ENCODE assay signal across 22 cellular contexts in the genomic region with DNA sequence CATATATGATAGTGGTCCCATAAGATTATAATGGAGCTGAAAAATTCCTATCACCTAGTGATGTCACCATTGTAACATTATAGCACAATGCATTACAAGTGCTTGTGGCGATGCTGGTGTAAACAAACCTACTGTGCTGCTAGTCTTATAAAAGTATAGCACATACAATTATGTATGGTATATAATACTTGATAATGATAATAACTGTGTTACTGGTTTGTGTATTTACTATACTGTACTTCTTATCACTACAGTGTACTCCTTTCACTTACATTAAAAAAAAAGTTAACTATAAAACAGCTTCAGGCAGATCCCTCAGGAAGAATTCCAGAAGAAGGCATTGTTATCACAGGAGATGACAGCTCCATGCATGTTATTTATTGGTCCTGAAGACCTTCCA.
DNase-seq lines count a peak whose midpoint lies in the region; ATAC-seq, FAIRE-seq and TF ChIP-seq lines count a peak whose summit lies in the region.
"Had no signal": no experiment of that assay in that cellular context is flagged by ENCODE, and none has a peak within 500 bp of the region (broad histone marks: within the 10 kb centered on the region; RNA-seq: fewer than 3 reads in every experiment).

No MANE protein-coding gene starts in this region.

- TF ChIP-seq POLR2A in GM12878 (IDR thresholded peaks at IDR 0.05; ENCODE audit: low read depth, low read length) = no peak

- intact Hi-C loops in GM12878 (cut with micrococcal nuclease; ENCODE audit: unreplicated experiment) = no loop called here

- CTCF ChIA-PET in HEK293T (lab: Yijun Ruan, JAX) = no interaction called here
- CTCF ChIA-PET in GM12878 (lab: Yijun Ruan, JAX) = interaction anchor here (0.5 to 1.9 kb wide), 4 partner anchors 14 to 124 kb away, joined by 3 to 4 read pairs (median 4); no protein-coding TSS in a partner anchor

- H2AFZ ChIP-seq in GM12878 (ENCODE audit: control insufficient read depth, low read depth, low read length) = no peak overlapping the region

- RAD21 ChIA-PET in GM12878 (lab: Charles Lee; ENCODE audit: unreplicated experiment) = interaction anchor here (0.9 kb wide), 1 partner anchor 11 kb away, joined by 3 read pairs; no protein-coding TSS in a partner anchor

- DNase-seq in HEK293T (ENCODE audit: extremely low spot score) (no peak), SK-N-DZ (ENCODE audit: low spot score) (peak; percentile 9), GM12878 (ENCODE audit: low read depth, low spot score) (no peak), RPMI8226 (no peak), OCI-M1 (lab: John Stamatoyannopoulos, UW) (no peak)
- DNase-seq: AML-193; Caco-2; Calu3; CD4-positive, alpha-beta T cell; CD8-positive, alpha-beta T cell; DMS79; DND-41; EL; GDM1 had no signal

- no peaks in the 10 kb centered on the region for H4K20me1 ChIP-seq in GM12878 (ENCODE audit: control insufficient read depth, insufficient read depth)
- H4K20me1 ChIP-seq: BLaER1 treated with 17β-estradiol and CSF1 and Interleukin-3, amounts not matched to agents 10 nM and 100 nM had no signal

- no peak overlapping the region for H3K4me3 ChIP-seq in GM12878
- H3K4me3 ChIP-seq: A549; BLaER1 treated with 17β-estradiol and CSF1 and Interleukin-3, amounts not matched to agents 10 nM and 100 nM had no signal

- no peak overlapping the region for H3K27ac ChIP-seq in GM12878 (ENCODE audit: control insufficient read depth, insufficient read depth)
- H3K27ac ChIP-seq: 22Rv1; A549; BLaER1 treated with 17β-estradiol and CSF1 and Interleukin-3, amounts not matched to agents 10 nM and 100 nM; C4-2B had no signal

- H3K4me2 ChIP-seq in GM12878 (ENCODE audit: control insufficient read depth, insufficient read depth) = no peak overlapping the region
- H3K4me2 ChIP-seq: A549; BLaER1 treated with 17β-estradiol and CSF1 and Interleukin-3, amounts not matched to agents 10 nM and 100 nM had no signal

- no peak for TF ChIP-seq EP300 in GM12878 (IDR thresholded peaks at IDR 0.05; ENCODE audit: borderline replicate concordance in 1 of 2, control insufficient read depth in 1 of 2, low read depth in 2 of 2, low read length in 2 of 2)

- SMC1A ChIA-PET in GM12878 (lab: Charles Lee; ENCODE audit: uncharacterized antibody, unreplicated experiment) = interaction anchor here (1.1 to 1.5 kb wide), 3 partner anchors 9 to 42 kb away, joined by 3 to 6 read pairs (median 5); no protein-coding TSS in a partner anchor

- no peaks in the 10 kb centered on the region for H3K79me2 ChIP-seq in GM12878 (ENCODE audit: control insufficient read depth, insufficient read depth, low read length)

- TF ChIP-seq CTCF in GM12878 (IDR thresholded peaks at IDR 0.05 in 2 of 3, conservative IDR thresholded peaks at IDR 0.05 in 1 of 3; ENCODE audit: control insufficient read depth in 2 of 3, extremely low read depth in 1 of 3, insufficient read depth in 1 of 3, low read depth in 3 of 3, low read length in 3 of 3) = no peak

- POLR2A ChIA-PET in HEK293T (lab: Yijun Ruan, JAX) = no interaction called here
- POLR2A ChIA-PET in GM12878 (lab: Charles Lee) = no interaction called here

- no peak for TF ChIP-seq RAD21 in GM12878 (IDR thresholded peaks at IDR 0.05; ENCODE audit: insufficient read depth, low read depth, low read length)

- WGBS in GM12878 (ENCODE audit: insufficient coverage, insufficient replicate concordance, low lambda C conversion rate, missing lambda C conversion rate) = 100% methylated on average over 1 of the region's 1 CpG

- FAIRE-seq in GM12878 (lab: Jason Lieb, UNC) = no peak
- FAIRE-seq: A549, D721Med, GM12891, GM19239 had no signal

- BruUV-seq in GM12878 (replicated peaks; lab: Mats Ljungman, UMichigan) = no TSS peak

- H3K27me3 ChIP-seq in GM12878 (replicated peaks in 1 of 2; ENCODE audit: control insufficient read depth in 2 of 2, insufficient read depth in 2 of 2, low read length in 1 of 2) = no peaks in the 10 kb centered on the region
- H3K27me3 ChIP-seq: BLaER1 treated with 17β-estradiol and CSF1 and Interleukin-3, amounts not matched to agents 10 nM and 100 nM had no signal

- no peak for ATAC-seq in GM12878
- no peak for ATAC-seq in HG03045 (IDR thresholded peaks at IDR 0.05; ENCODE audit: unreplicated experiment)
- ATAC-seq: A549; CD8-positive, alpha-beta T cell had no signal

- in situ Hi-C loops in GM12878 (cut with MboI) = no loop called here

- H3K4me1 ChIP-seq in GM12878 (ENCODE audit: control insufficient read depth, insufficient read depth, low read length) = no peaks in the 10 kb centered on the region
- H3K4me1 ChIP-seq: A549; BLaER1 treated with 17β-estradiol and CSF1 and Interleukin-3, amounts not matched to agents 10 nM and 100 nM; Caco-2 had no signal

- H3K9ac ChIP-seq in GM12878 (ENCODE audit: control insufficient read depth, insufficient read depth, low read length) = no peak overlapping the region
- H3K9ac ChIP-seq: BLaER1 treated with 17β-estradiol and CSF1 and Interleukin-3, amounts not matched to agents 10 nM and 100 nM had no signal

- H3K9me3 ChIP-seq in GM12878 (replicated peaks; ENCODE audit: control insufficient read depth, insufficient read depth, low read length) = no peaks in the 10 kb centered on the region; the same call in 1 of the 3 replicates

- no peaks in the 10 kb centered on the region; a peak in 1 of 4 replicates for H3K36me3 ChIP-seq in GM12878 (ENCODE audit: control insufficient read depth in 2 of 2, insufficient read depth in 2 of 2, low read length in 1 of 2)

TF ChIP-seq in HEK293T, 16 proteins besides CTCF, POLR2A, EP300 and RAD21:
- TF ChIP-seq L3MBTL2 (conservative IDR thresholded peaks at IDR 0.05) = no peak
- TF ChIP-seq, protein P1, sequence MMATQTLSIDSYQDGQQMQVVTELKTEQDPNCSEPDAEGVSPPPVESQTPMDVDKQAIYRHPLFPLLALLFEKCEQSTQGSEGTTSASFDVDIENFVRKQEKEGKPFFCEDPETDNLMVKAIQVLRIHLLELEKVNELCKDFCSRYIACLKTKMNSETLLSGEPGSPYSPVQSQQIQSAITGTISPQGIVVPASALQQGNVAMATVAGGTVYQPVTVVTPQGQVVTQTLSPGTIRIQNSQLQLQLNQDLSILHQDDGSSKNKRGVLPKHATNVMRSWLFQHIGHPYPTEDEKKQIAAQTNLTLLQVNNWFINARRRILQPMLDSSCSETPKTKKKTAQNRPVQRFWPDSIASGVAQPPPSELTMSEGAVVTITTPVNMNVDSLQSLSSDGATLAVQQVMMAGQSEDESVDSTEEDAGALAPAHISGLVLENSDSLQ (IDR thresholded peaks at IDR 0.05) = 0 out of 2 replicates have a peak, but pooled peaks have one; percentile 9

TF ChIP-seq in GM12878, 131 proteins besides CTCF, POLR2A, EP300 and RAD21 (continues in another document):
- no peak for TF ChIP-seq CEBPB (IDR thresholded peaks at IDR 0.05; ENCODE audit: borderline replicate concordance in 1 of 2, low read depth in 2 of 2, low read length in 2 of 2)
- TF ChIP-seq RB1 (IDR thresholded peaks at IDR 0.05; ENCODE audit: borderline replicate concordance) = no peak
- peak; percentile 65; the same call in 1 of the 2 replicates for TF ChIP-seq NFXL1 (IDR thresholded peaks at IDR 0.05; ENCODE audit: borderline replicate concordance)
- peak in 1 of 2 experiments; percentile 92; a peak in 2 of 4 replicates for TF ChIP-seq ETV6 (conservative IDR thresholded peaks at IDR 0.05 in 1 of 2, IDR thresholded peaks at IDR 0.05 in 1 of 2; ENCODE audit: borderline replicate concordance in 1 of 2, low read depth in 1 of 2)
- no peak for TF ChIP-seq CUX1 (IDR thresholded peaks at IDR 0.05; ENCODE audit: insufficient replicate concordance, low read depth, low read length)
- no peak for TF ChIP-seq RCOR1 (conservative IDR thresholded peaks at IDR 0.05; ENCODE audit: low read depth, low read length)
- no peak for TF ChIP-seq E2F4 (IDR thresholded peaks at IDR 0.05; ENCODE audit: low read depth, low read length)
- TF ChIP-seq SREBF2 (IDR thresholded peaks at IDR 0.05; ENCODE audit: low read length) = no peak
